Comparison of ENCODE assay signal across 21 cellular contexts in genomic region chr1:181448461-181448860, GRCh38. TPM values are rescaled to one million over a fixed set of nuclear protein-coding genes. Genes with fewer than 3 reads are reported as not detected.
"Had no signal": no experiment of that assay in that cellular context is flagged by ENCODE, and none has a peak within 500 bp of the region (broad histone marks: within the 10 kb centered on the region; RNA-seq: fewer than 3 reads in every experiment).

No MANE protein-coding gene starts in this region.

- DNase-seq: effector memory CD8-positive, alpha-beta T cell; esophagus squamous epithelium; foreskin fibroblast; hippocampal formation; mammary epithelial cell; mucosa of descending colon; natural killer cell; nucleus accumbens; ovary; sigmoid colon; stimulated activated CD4-positive, alpha-beta T cell treated with anti-CD3 and anti-CD28 coated beads, Interleukin-12 subunit alpha, Interleukin-12 subunit beta, amount 100 ng/mL, for 4 hours; stimulated activated naive CD4-positive, alpha-beta T cell; stomach; substantia nigra; transverse colon had no signal

- H3K9me3 ChIP-seq: esophagus squamous epithelium, mucosa of descending colon, ovary, sigmoid colon, thoracic aorta, transverse colon had no signal

- ATAC-seq: effector memory CD8-positive, alpha-beta T cell; left lobe of liver; mucosa of descending colon; natural killer cell had no signal

- H3K4me3 ChIP-seq: esophagus squamous epithelium, mucosa of descending colon, ovary, right atrium auricular region, sigmoid colon, skin epidermis, stomach, thoracic aorta, transverse colon had no signal

- H3K36me3 ChIP-seq: esophagus squamous epithelium, ovary, right atrium auricular region, sigmoid colon, stomach, thoracic aorta, transverse colon had no signal

- H3K27me3 ChIP-seq: ovary, right atrium auricular region, sigmoid colon, stomach, transverse colon had no signal

- H3K27ac ChIP-seq: esophagus squamous epithelium, ovary, right atrium auricular region, sigmoid colon, skin epidermis, stomach, thoracic aorta, transverse colon had no signal

- H3K4me1 ChIP-seq: esophagus squamous epithelium, right atrium auricular region, sigmoid colon, stomach, transverse colon had no signal

- FAIRE-seq: islet of Langerhans had no signal

RNA-seq across cellular contexts. Expression of gene CACNA1E, which starts 34.9 kb away (rescaled TPM):
- total RNA-seq: mammary epithelial cell, thoracic aorta, ureter had no signal
- polyA plus RNA-seq: mammary epithelial cell had no signal
